Comparison of ENCODE assay signal across 28 cellular contexts in genomic region chr16:27486344-27486743, GRCh38.
"Had no signal": no experiment of that assay in that cellular context is flagged by ENCODE, and none has a peak within 500 bp of the region (broad histone marks: within the 10 kb centered on the region; RNA-seq: fewer than 3 reads in every experiment).

No MANE protein-coding gene starts in this region.

- H3K27ac ChIP-seq: body of pancreas, KMS-11, Peyer's patch, RWPE1, SJSA1 had no signal

- H3K9me3 Mint-ChIP-seq: activated T-cell treated with anti-CD3 and anti-CD28 coated beads, Interleukin-2, amount 50 U/mL, for 4 hours; IgD-negative memory B cell; T-helper 1 cell treated with Interleukin-12 subunit alpha and Interleukin-12 subunit beta and Interleukin-4 antibody, amounts not matched to agents 30 μg/mL and 1 μg/mL, for 36 hours; WTC11 had no signal

- H3K27me3 Mint-ChIP-seq: IgD-negative memory B cell had no signal

- H3K27ac Mint-ChIP-seq: IgD-negative memory B cell; T-helper 1 cell treated with Interleukin-12 subunit alpha and Interleukin-12 subunit beta and Interleukin-4 antibody, amounts not matched to agents 30 μg/mL and 1 μg/mL, for 36 hours; WTC11 had no signal

- DNase-seq: activated CD4-positive, alpha-beta T cell treated with anti-CD3 and anti-CD28 coated beads for 48 hours; activated CD4-positive, alpha-beta T cell treated with anti-CD3 and anti-CD28 coated beads, Interleukin-2, amount 50 U/mL, for 4 hours; activated CD4-positive, CD25-positive, alpha-beta regulatory T cell treated with anti-CD3 and anti-CD28 coated beads, Interleukin-2, amount 50 U/mL, for 72 hours; activated CD8-positive, alpha-beta memory T cell treated with anti-CD3 and anti-CD28 coated beads for 24 hours; activated effector memory CD4-positive, alpha-beta T cell treated with anti-CD3 and anti-CD28 coated beads, Interleukin-2, amount 50 U/mL, for 16 hours; activated naive CD4-positive, alpha-beta T cell treated with Interleukin-2 at 50 U/mL for 16 hours; activated T-cell treated with anti-CD3 and anti-CD28 coated beads, Interleukin-2, amount 50 U/mL, for 4 hours; body of pancreas; central memory CD4-positive, alpha-beta T cell; MG63; MV-4-11; NCI-H1092 treated with DMSO at 0.1 percent for 48 hours; NCI-H1417 treated with DMSO at 0.1 percent for 48 hours; NCI-H1694; NCI-H2029; NCI-H2107; NCI-H226; NCI-H526; NCI-H774; NK-92 treated with Interleukin-12 subunit alpha and Interleukin-12 subunit beta, amount 100 ng/mL, for 24 hours; Peyer's patch; SHP77 had no signal

- H3K4me3 ChIP-seq: body of pancreas, MG63, Peyer's patch, SJSA1 had no signal

- ATAC-seq: activated T-cell treated with anti-CD3 and anti-CD28 coated beads, Interleukin-2, amount 50 U/mL, for 4 hours; body of pancreas; WTC11 had no signal

- H3K4me3 Mint-ChIP-seq: activated T-cell treated with anti-CD3 and anti-CD28 coated beads, Interleukin-2, amount 50 U/mL, for 4 hours; IgD-negative memory B cell; T-helper 1 cell treated with Interleukin-12 subunit alpha and Interleukin-12 subunit beta and Interleukin-4 antibody, amounts not matched to agents 30 μg/mL and 1 μg/mL, for 36 hours; WTC11 had no signal

- H3K4me1 Mint-ChIP-seq: IgD-negative memory B cell, WTC11 had no signal

- H3K4me1 ChIP-seq: body of pancreas, Peyer's patch had no signal

- H3K27me3 ChIP-seq: body of pancreas, MG63, Peyer's patch, SJSA1 had no signal

- H3K9me3 ChIP-seq: body of pancreas, MG63, Peyer's patch, SJSA1 had no signal
